Comparison of ENCODE assay signal across 1 cellular context in the genomic region with DNA sequence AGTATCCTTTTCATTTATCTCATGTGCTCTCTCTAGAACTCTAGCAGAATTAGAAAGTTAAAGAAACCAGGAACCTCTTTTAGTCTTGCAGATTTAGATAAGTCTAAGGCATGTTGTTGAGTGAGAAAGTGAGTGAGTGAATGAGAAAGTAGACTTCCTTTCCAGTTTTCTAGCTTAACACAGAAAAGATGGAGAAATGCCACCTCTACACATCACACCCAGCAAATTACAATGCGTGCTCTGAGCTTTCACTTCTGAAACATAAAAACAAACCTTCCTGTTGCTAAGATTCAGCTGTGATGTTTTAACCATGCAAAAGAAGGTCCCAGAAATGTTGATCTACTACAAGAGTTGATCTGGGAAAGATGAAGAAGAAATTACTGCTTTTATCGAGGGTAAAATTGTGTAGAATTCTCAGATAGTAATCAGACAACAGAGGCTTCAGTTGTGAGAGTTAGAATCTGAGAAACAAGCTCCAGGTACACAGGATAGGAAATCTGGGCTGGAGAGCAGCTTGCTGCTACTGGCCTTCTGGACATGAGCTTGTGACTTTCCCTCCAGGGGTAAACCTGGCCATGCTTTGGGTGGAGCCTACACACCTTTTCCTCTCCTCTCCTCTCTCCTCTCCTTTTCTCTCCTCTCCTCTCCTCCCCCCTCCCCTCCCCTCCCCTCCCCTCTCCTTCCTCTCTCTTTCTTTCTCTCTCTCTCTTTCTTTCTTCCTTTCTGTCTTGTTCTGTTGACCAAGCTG.
TF ChIP-seq lines count a peak whose summit lies in the region.

No MANE protein-coding gene starts in this region.

TF ChIP-seq in K562, 482 proteins besides CTCF, POLR2A, EP300 and RAD21:
- TF ChIP-seq ZNF699 (CRISPR knock-in tag; IDR thresholded peaks at IDR 0.05; ENCODE audit: insufficient replicate concordance): peak; percentile 38
- TF ChIP-seq ZEB2 (IDR thresholded peaks at IDR 0.05): no peak
- TF ChIP-seq, protein P1, sequence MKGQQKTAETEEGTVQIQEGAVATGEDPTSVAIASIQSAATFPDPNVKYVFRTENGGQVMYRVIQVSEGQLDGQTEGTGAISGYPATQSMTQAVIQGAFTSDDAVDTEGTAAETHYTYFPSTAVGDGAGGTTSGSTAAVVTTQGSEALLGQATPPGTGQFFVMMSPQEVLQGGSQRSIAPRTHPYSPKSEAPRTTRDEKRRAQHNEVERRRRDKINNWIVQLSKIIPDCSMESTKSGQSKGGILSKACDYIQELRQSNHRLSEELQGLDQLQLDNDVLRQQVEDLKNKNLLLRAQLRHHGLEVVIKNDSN (CRISPR knock-in tag; IDR thresholded peaks at IDR 0.05): no peak
- TF ChIP-seq RBM15 (IDR thresholded peaks at IDR 0.05; ENCODE audit: insufficient read depth, low read length): no peak
- TF ChIP-seq HMG20B (CRISPR knock-in tag; IDR thresholded peaks at IDR 0.05): no peak
- peak; percentile 85 for TF ChIP-seq HNRNPK (IDR thresholded peaks at IDR 0.05; ENCODE audit: low read depth, low read length, poor library complexity, severe bottlenecking)
- no peak for TF ChIP-seq ZNF551 (CRISPR knock-in tag; IDR thresholded peaks at IDR 0.05)
- TF ChIP-seq, protein P2, sequence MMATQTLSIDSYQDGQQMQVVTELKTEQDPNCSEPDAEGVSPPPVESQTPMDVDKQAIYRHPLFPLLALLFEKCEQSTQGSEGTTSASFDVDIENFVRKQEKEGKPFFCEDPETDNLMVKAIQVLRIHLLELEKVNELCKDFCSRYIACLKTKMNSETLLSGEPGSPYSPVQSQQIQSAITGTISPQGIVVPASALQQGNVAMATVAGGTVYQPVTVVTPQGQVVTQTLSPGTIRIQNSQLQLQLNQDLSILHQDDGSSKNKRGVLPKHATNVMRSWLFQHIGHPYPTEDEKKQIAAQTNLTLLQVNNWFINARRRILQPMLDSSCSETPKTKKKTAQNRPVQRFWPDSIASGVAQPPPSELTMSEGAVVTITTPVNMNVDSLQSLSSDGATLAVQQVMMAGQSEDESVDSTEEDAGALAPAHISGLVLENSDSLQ (IDR thresholded peaks at IDR 0.05): no peak
- no peak for TF ChIP-seq CCNT2 (IDR thresholded peaks at IDR 0.05; ENCODE audit: borderline replicate concordance, extremely low read depth, insufficient read length, low read depth, low read length)
- TF ChIP-seq BDP1 (IDR thresholded peaks at IDR 0.05; ENCODE audit: insufficient read depth, insufficient read length): no peak
- no peak for TF ChIP-seq NR2C1 (IDR thresholded peaks at IDR 0.05)
- no peak for TF ChIP-seq NR2C1 (tag; IDR thresholded peaks at IDR 0.05)
- no peak for TF ChIP-seq ZNF79 (CRISPR knock-in tag; IDR thresholded peaks at IDR 0.05; ENCODE audit: low read depth)
- no peak for TF ChIP-seq SRSF7 (optimal IDR thresholded peaks at IDR 0.05; ENCODE audit: low read depth, low read length)
